ENCODE assay signal across 18 cellular contexts in the genomic region with DNA sequence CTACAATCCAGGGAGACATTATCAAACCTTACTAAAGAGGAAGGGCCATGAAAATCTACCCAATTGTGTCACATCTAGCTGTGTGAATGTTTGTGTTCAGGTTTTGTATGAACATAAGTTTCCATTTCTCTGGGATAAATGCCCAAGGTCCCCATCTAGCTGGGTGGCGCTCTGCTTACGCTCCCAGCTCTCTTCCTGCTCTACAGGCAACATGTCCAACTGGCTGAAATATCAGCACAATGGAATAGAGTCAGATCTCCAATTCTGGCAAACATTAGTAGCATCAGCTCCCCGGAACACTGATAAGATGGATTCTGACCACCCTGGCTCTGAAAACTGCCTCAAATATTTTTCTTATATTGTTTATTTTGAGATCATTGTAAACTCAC.
DNase-seq lines count a peak whose midpoint lies in the region; TF ChIP-seq lines count a peak whose summit lies in the region.
"Had no signal": no experiment of that assay in that cellular context is flagged by ENCODE, and none has a peak within 500 bp of the region (broad histone marks: within the 10 kb centered on the region; RNA-seq: fewer than 3 reads in every experiment).

No MANE protein-coding gene starts in this region.

- DNase-seq in T-helper 1 cell (no peak), adipocyte (ENCODE audit: low read depth) (no peak), fibroblast of the aortic adventitia (ENCODE audit: low read depth) (peak; percentile 67), spleen (no peak), colonic mucosa (no peak), DMS 273 treated with DMSO at 0.1 percent for 48 hours (lab: John Stamatoyannopoulos, UW) (no peak)
- no peak for DNase-seq in stimulated activated CD8-positive, alpha-beta memory T cell treated with anti-CD3 and anti-CD28 coated beads, Interleukin-4, amount 100 ng/mL, for 48 hours
- DNase-seq: activated CD4-positive, alpha-beta memory T cell treated with anti-CD3 and anti-CD28 coated beads for 36 hours; BE2C; cerebellar nuclear complex; NCI-H2029; NK-92 treated with Interleukin-12 subunit alpha and Interleukin-12 subunit beta, amount 100 ng/mL, for 24 hours; sigmoid colon; stimulated activated CD4-positive, alpha-beta T cell treated with anti-CD3 and anti-CD28 coated beads, Interleukin-1b, Interleukin-23, amount 100 ng/mL, for 48 hours; WERI-Rb-1 had no signal

- no peaks in the 10 kb centered on the region for H3K27me3 Mint-ChIP-seq in T-helper 1 cell treated with Interleukin-12 subunit alpha and Interleukin-12 subunit beta and Interleukin-4 antibody, amounts not matched to agents 30 μg/mL and 1 μg/mL, for 36 hours (ENCODE audit: low read depth)
- H3K27me3 Mint-ChIP-seq: activated CD4-positive, alpha-beta memory T cell treated with anti-CD3 and anti-CD28 coated beads for 36 hours had no signal

- no peaks in the 10 kb centered on the region for H3K9me3 Mint-ChIP-seq in T-helper 1 cell treated with Interleukin-12 subunit alpha and Interleukin-12 subunit beta and Interleukin-4 antibody, amounts not matched to agents 30 μg/mL and 1 μg/mL, for 36 hours
- H3K9me3 Mint-ChIP-seq: activated CD4-positive, alpha-beta memory T cell treated with anti-CD3 and anti-CD28 coated beads for 36 hours had no signal

- peak overlapping the region in 7 of 8 donors; percentile 25 to 76 (median 69) for H3K27ac ChIP-seq in spleen
- no peak overlapping the region for H3K27ac ChIP-seq in colonic mucosa
- H3K27ac ChIP-seq: 22Rv1, sigmoid colon, WERI-Rb-1 had no signal

- H3K9me3 ChIP-seq in adipocyte (ENCODE audit: control insufficient read depth, low read length) (no peaks in the 10 kb centered on the region), spleen (no peaks in the 10 kb centered on the region), colonic mucosa (no peaks in the 10 kb centered on the region)
- H3K9me3 ChIP-seq: BE2C, HAP-1, sigmoid colon had no signal

- peak; percentile 7 for TF ChIP-seq CTCF in fibroblast of the aortic adventitia (IDR thresholded peaks at IDR 0.05; ENCODE audit: insufficient read depth, low read length)
- peak in 1 of 11 experiments; percentile 36 for TF ChIP-seq CTCF in spleen (IDR thresholded peaks at IDR 0.05 in 8 of 11, conservative IDR thresholded peaks at IDR 0.05 in 3 of 11)
- TF ChIP-seq CTCF in colonic mucosa (IDR thresholded peaks at IDR 0.05): no peak

- peaks cover 48% of the 10 kb centered on the region for H3K4me1 Mint-ChIP-seq in T-helper 1 cell treated with Interleukin-12 subunit alpha and Interleukin-12 subunit beta and Interleukin-4 antibody, amounts not matched to agents 30 μg/mL and 1 μg/mL, for 36 hours (ENCODE audit: low read depth)

- H3K4me3 ChIP-seq in adipocyte (ENCODE audit: low read length) (peak overlapping the region; percentile 21), fibroblast of the aortic adventitia (ENCODE audit: low read depth, low read length) (no peak overlapping the region), spleen (no peak overlapping the region), colonic mucosa (no peak overlapping the region)
- H3K4me3 ChIP-seq: HAP-1, sigmoid colon had no signal

- H3K27me3 ChIP-seq in adipocyte (replicated peaks; ENCODE audit: control insufficient read depth, insufficient read depth, low read length): no peaks in the 10 kb centered on the region
- H3K27me3 ChIP-seq in spleen (replicated peaks in 1 of 7): no peaks in the 10 kb centered on the region
- no peaks in the 10 kb centered on the region for H3K27me3 ChIP-seq in colonic mucosa
- H3K27me3 ChIP-seq: BE2C, sigmoid colon had no signal

- H3K4me3 Mint-ChIP-seq in T-helper 1 cell treated with Interleukin-12 subunit alpha and Interleukin-12 subunit beta and Interleukin-4 antibody, amounts not matched to agents 30 μg/mL and 1 μg/mL, for 36 hours: no peak overlapping the region
- H3K4me3 Mint-ChIP-seq: activated CD4-positive, alpha-beta memory T cell treated with anti-CD3 and anti-CD28 coated beads for 36 hours had no signal

- peaks cover 83% of the 10 kb centered on the region for H3K36me3 Mint-ChIP-seq in T-helper 1 cell treated with Interleukin-12 subunit alpha and Interleukin-12 subunit beta and Interleukin-4 antibody, amounts not matched to agents 30 μg/mL and 1 μg/mL, for 36 hours (ENCODE audit: low read depth)

- WGBS in spleen, 5 donors: 77 to 88% (median 85%) methylated on average over 3 of the region's 3 CpGs

- no peak for TF ChIP-seq POLR2A in spleen (IDR thresholded peaks at IDR 0.05)

- H3K36me3 ChIP-seq in adipocyte (ENCODE audit: control insufficient read depth, insufficient read depth, low read length, severe bottlenecking): peaks cover 36% of the 10 kb centered on the region
- H3K36me3 ChIP-seq in spleen: peaks cover 3 to 100% (median 64%) of the 10 kb centered on the region in 6 donors
- H3K36me3 ChIP-seq in colonic mucosa: peaks cover 9% of the 10 kb centered on the region

- H3K4me1 ChIP-seq in adipocyte (ENCODE audit: control insufficient read depth, insufficient read depth, low read length) (peaks cover 67% of the 10 kb centered on the region), spleen (peaks cover 13 to 97% (median 46%) of the 10 kb centered on the region in 6 donors), colonic mucosa (no peaks in the 10 kb centered on the region)
- H3K4me1 ChIP-seq: HAP-1 had no signal

- H3K9ac ChIP-seq in adipocyte (ENCODE audit: low read length) (peak overlapping the region; percentile 57), colonic mucosa (ENCODE audit: low read depth in 2 of 2, low read length in 2 of 2) (no peak overlapping the region)

- intact Hi-C loops in spleen (cut with DNase I; ENCODE audit: low total_unique reads) (no loop called here), colonic mucosa (cut with DNase I) (loop anchor here (10.0 kb wide), 2 partner anchors 55 to 115 kb away; no protein-coding TSS in a partner anchor)

- H3K27ac Mint-ChIP-seq in T-helper 1 cell treated with Interleukin-12 subunit alpha and Interleukin-12 subunit beta and Interleukin-4 antibody, amounts not matched to agents 30 μg/mL and 1 μg/mL, for 36 hours: peak overlapping the region; percentile 26
- H3K27ac Mint-ChIP-seq: activated CD4-positive, alpha-beta memory T cell treated with anti-CD3 and anti-CD28 coated beads for 36 hours had no signal
